9 cellular contexts compared by ENCODE assay signal in genomic region chr10:100183482-100183881, GRCh38. TPM values are rescaled to one million over a fixed set of nuclear protein-coding genes. Genes with fewer than 3 reads are reported as not detected.
A peak's percentile ranks its signal among the peaks of the same experiment; 100 is the strongest.
DNase-seq lines count a peak whose midpoint lies in the region; ATAC-seq and TF ChIP-seq lines count a peak whose summit lies in the region.
"Had no signal": no experiment of that assay in that cellular context is flagged by ENCODE, and none has a peak within 500 bp of the region (broad histone marks: within the 10 kb centered on the region; RNA-seq: fewer than 3 reads in every experiment).

No MANE protein-coding gene starts in this region.

- H3K36me3 Mint-ChIP-seq in brain: peaks cover 28% of the 10 kb centered on the region
- H3K36me3 Mint-ChIP-seq in neural crest cell (ENCODE audit: low read depth): peaks cover 12% of the 10 kb centered on the region
- H3K36me3 Mint-ChIP-seq: IgD-negative memory B cell had no signal

- peaks cover 2% of the 10 kb centered on the region for H3K36me3 ChIP-seq in H7 (replicated peaks; ENCODE audit: control insufficient read depth, insufficient read depth, low read length)

- ATAC-seq in HG03139 (IDR thresholded peaks at IDR 0.05; ENCODE audit: unreplicated experiment): no peak

- H3K4me3 Mint-ChIP-seq in brain (peak overlapping the region; percentile 25 to 99 (median 98)), neural crest cell (peak overlapping the region; percentile 98)

- DNase-seq in HCEC 1CT: peak; percentile 18
- DNase-seq in NCI-H82 (lab: John Stamatoyannopoulos, UW): peak; percentile 30
- no peak for DNase-seq in neural crest cell (ENCODE audit: low read depth, low spot score)
- DNase-seq in COR-L47 (lab: John Stamatoyannopoulos, UW): no peak
- no peak for DNase-seq in H7
- no peak for DNase-seq in stimulated activated CD4-positive, alpha-beta T cell treated with anti-CD3 and anti-CD28 coated beads, Interleukin-4, amount 100 ng/mL, for 24 hours

- peaks cover 14% of the 10 kb centered on the region for H3K27me3 Mint-ChIP-seq in brain
- no peaks in the 10 kb centered on the region for H3K27me3 Mint-ChIP-seq in neural crest cell (ENCODE audit: low read depth)
- H3K27me3 Mint-ChIP-seq: IgD-negative memory B cell had no signal

- H3K4me1 Mint-ChIP-seq in brain (peaks cover 53% of the 10 kb centered on the region), neural crest cell (peaks cover 52% of the 10 kb centered on the region)

- H3K4me3 ChIP-seq in H7 (ENCODE audit: insufficient read depth, low read depth, low read length): no peak overlapping the region

- no peaks in the 10 kb centered on the region for H3K27me3 ChIP-seq in H7 (ENCODE audit: control insufficient read depth, insufficient read depth, low read length)

- no peaks in the 10 kb centered on the region for H3K9me3 Mint-ChIP-seq in brain
- no peaks in the 10 kb centered on the region for H3K9me3 Mint-ChIP-seq in neural crest cell
- H3K9me3 Mint-ChIP-seq: IgD-negative memory B cell had no signal

- no peak for TF ChIP-seq CTCF in brain (conservative IDR thresholded peaks at IDR 0.05)
- TF ChIP-seq CTCF in neural crest cell (conservative IDR thresholded peaks at IDR 0.05): no peak

- H3K27ac Mint-ChIP-seq in brain: peak overlapping the region in 3 of 5 experiments; percentile 23 to 98 (median 32)
- H3K27ac Mint-ChIP-seq in neural crest cell (ENCODE audit: unreplicated experiment): no peak overlapping the region

RNA-seq across cellular contexts. Expression of gene ERLIN1, which starts 2.3 kb away (rescaled TPM):
- polyA plus RNA-seq in brain (ENCODE audit: insufficient read depth, low read depth, low replicate concordance): 12.0 TPM
- total RNA-seq in neural crest cell: 35.8 and 36.6 TPM in 2 replicates
- 21.9 and 35.8 TPM in 2 replicates for total RNA-seq in H7 (2014; rRNA removed; shearing (Covaris generic))

RNA-seq across cellular contexts. Expression of gene CHUK, which starts 45.9 kb away (rescaled TPM):
- polyA plus RNA-seq in brain (ENCODE audit: insufficient read depth, low read depth, low replicate concordance): 9.2 TPM
- 21.4 and 24.4 TPM in 2 replicates for total RNA-seq in neural crest cell
- 11.8 and 14.8 TPM in 2 replicates for total RNA-seq in H7 (2014; rRNA removed; shearing (Covaris generic))

Comparison
In these comparisons a context has a peak if more than half of its experiments do, and no peak if none do; other contexts are left out.
1. DNase-seq: peak in HCEC 1CT (single experiment) and NCI-H82 (single experiment); none in neural crest cell (single experiment), COR-L47 (single experiment), H7 (single experiment) and stimulated activated CD4-positive, alpha-beta T cell treated with anti-CD3 and anti-CD28 coated beads, Interleukin-4, amount 100 ng/mL, for 24 hours (single experiment).